ENCODE assay signal across 19 cellular contexts in genomic region chrX:11416600-11416999, GRCh38.
"Had no signal": no experiment of that assay in that cellular context is flagged by ENCODE, and none has a peak within 500 bp of the region (broad histone marks: within the 10 kb centered on the region; RNA-seq: fewer than 3 reads in every experiment).

No MANE protein-coding gene starts in this region.

- H3K27ac ChIP-seq: dorsolateral prefrontal cortex, esophagus squamous epithelium, heart right ventricle, left lung, psoas muscle, uterus had no signal

- H3K4me1 ChIP-seq: left lung, psoas muscle, uterus had no signal

- ATAC-seq: activated naive CD4-positive, alpha-beta T cell treated with anti-CD3 and anti-CD28 coated beads, Interleukin-2, amount 50 U/mL, for 72 hours; heart right ventricle; left lung; psoas muscle; sciatic nerve; stimulated activated naive CD8-positive, alpha-beta T cell treated with anti-CD3 and anti-CD28 coated beads, Interleukin-15, Interleukin-2, amounts not matched to agents 100 U/mL and 50 U/mL, for 24 hours had no signal

- H3K27me3 ChIP-seq: esophagus squamous epithelium, heart right ventricle, uterus had no signal

- H3K4me3 ChIP-seq: dorsolateral prefrontal cortex, esophagus squamous epithelium, heart right ventricle, left lung, psoas muscle, uterus had no signal

- DNase-seq: activated CD4-positive, alpha-beta T cell treated with anti-CD3 and anti-CD28 coated beads, Interleukin-2, amount 10 ng/mL, durations not matched to agents 7 days and 5 days; activated CD4-positive, CD25-positive, alpha-beta regulatory T cell; activated CD8-positive, alpha-beta memory T cell treated with anti-CD3 and anti-CD28 coated beads for 24 hours; amniotic stem cell; dorsolateral prefrontal cortex; esophagus squamous epithelium; foreskin melanocyte; heart right ventricle; islet precursor cell; left lung; mesendoderm; occipital lobe; psoas muscle; stimulated activated CD4-positive, alpha-beta T cell treated with anti-CD3 and anti-CD28 coated beads, Interleukin-2, amount 100 ng/mL, for 48 hours; stimulated activated CD8-positive, alpha-beta memory T cell treated with anti-CD3 and anti-CD28 coated beads, Interleukin-4, amount 100 ng/mL, for 48 hours; stimulated activated naive CD8-positive, alpha-beta T cell treated with anti-CD3 and anti-CD28 coated beads, Interleukin-15, Interleukin-2, amounts not matched to agents 100 U/mL and 50 U/mL, for 24 hours; uterus had no signal

- H3K9me3 ChIP-seq: esophagus squamous epithelium, heart right ventricle, left lung, uterus had no signal

- H3K36me3 ChIP-seq: esophagus squamous epithelium, heart right ventricle, left lung, uterus had no signal
